In genomic region chr1:43944860-43945259, GRCh38 we compare ENCODE assay signal across 14 cellular contexts. TPM values are rescaled to one million over a fixed set of nuclear protein-coding genes. Genes with fewer than 3 reads are reported as not detected.
DNase-seq lines count a peak whose midpoint lies in the region; ATAC-seq, FAIRE-seq and TF ChIP-seq lines count a peak whose summit lies in the region.
"Had no signal": no experiment of that assay in that cellular context is flagged by ENCODE, and none has a peak within 500 bp of the region (broad histone marks: within the 10 kb centered on the region; RNA-seq: fewer than 3 reads in every experiment).

No MANE protein-coding gene starts in this region.

- peaks cover 8% of the 10 kb centered on the region for H3K36me3 Mint-ChIP-seq in stimulated activated naive CD8-positive, alpha-beta T cell treated with anti-CD3 and anti-CD28 coated beads, Interleukin-15, Interleukin-2, amounts not matched to agents 100 ng/mL and 50 ng/mL, for 24 hours (ENCODE audit: low read depth)

- FAIRE-seq in GM12878 (lab: Jason Lieb, UNC), result no peak
- FAIRE-seq: G401.6 had no signal

- H3K4me2 ChIP-seq in PC-3 (ENCODE audit: low read length) (peak overlapping the region; percentile 49), GM12878 (ENCODE audit: control insufficient read depth, insufficient read depth) (peak overlapping the region; percentile 21)

- TF ChIP-seq CTCF in PC-3 (conservative IDR thresholded peaks at IDR 0.05; ENCODE audit: low read depth, low read length) (no peak), GM12878 (IDR thresholded peaks at IDR 0.05 in 2 of 3, conservative IDR thresholded peaks at IDR 0.05 in 1 of 3; ENCODE audit: control insufficient read depth in 2 of 3, extremely low read depth in 1 of 3, insufficient read depth in 1 of 3, low read depth in 3 of 3, low read length in 3 of 3) (no peak), upper lobe of right lung (IDR thresholded peaks at IDR 0.05) (no peak)

- no peak for ATAC-seq in stimulated activated naive CD8-positive, alpha-beta T cell treated with anti-CD3 and anti-CD28 coated beads, Interleukin-15, Interleukin-2, amounts not matched to agents 100 U/mL and 50 U/mL, for 24 hours
- ATAC-seq in PC-3 (no peak), GM12878 (no peak), HG02642 (IDR thresholded peaks at IDR 0.05; ENCODE audit: poor library complexity, unreplicated experiment) (no peak), GM21423 (IDR thresholded peaks at IDR 0.05; ENCODE audit: unreplicated experiment) (no peak), GM19324 (IDR thresholded peaks at IDR 0.05; ENCODE audit: low FRiP score, unreplicated experiment) (no peak), upper lobe of right lung (no peak)

- H3K27me3 ChIP-seq in PC-3 (ENCODE audit: low read length) (no peaks in the 10 kb centered on the region), GM12878 (replicated peaks in 1 of 2; ENCODE audit: control insufficient read depth in 2 of 2, insufficient read depth in 2 of 2, low read length in 1 of 2) (no peaks in the 10 kb centered on the region), upper lobe of right lung (no peaks in the 10 kb centered on the region)

- intact Hi-C loops in PC-3 (cut with micrococcal nuclease), result loop anchor here (5.0 kb wide), 1 partner anchor 238 kb away; the partner anchor contains the start of gene ST3GAL3
- intact Hi-C loops in GM12878 (cut with micrococcal nuclease; ENCODE audit: unreplicated experiment), result loop anchor here (5.0 kb wide), 2 partner anchors 92 to 238 kb away; partner anchors contain the start of gene ST3GAL3
- intact Hi-C loops in upper lobe of right lung (cut with DNase I), result no loop called here

- H2AFZ ChIP-seq in PC-3 (ENCODE audit: low read length) (no peak overlapping the region), GM12878 (ENCODE audit: control insufficient read depth, low read depth, low read length) (no peak overlapping the region)

- SMC1A ChIA-PET in GM12878 (lab: Charles Lee; ENCODE audit: uncharacterized antibody, unreplicated experiment), result interaction anchor here (0.9 to 7.2 kb wide), 7 partner anchors 11 to 412 kb away, joined by 3 to 100 read pairs (median 6); partner anchors contain the start of genes ARTN and KDM4A

- POLR2A ChIA-PET in PC-3 (lab: Charles Lee; ENCODE audit: unreplicated experiment) (no interaction called here), GM12878 (lab: Charles Lee) (interaction anchor here (0.7 to 1.6 kb wide), 4 partner anchors 10 to 295 kb away, joined by 3 to 10 read pairs (median 4); partner anchors contain the start of gene KDM4A)

- H3F3A ChIP-seq in PC-3 (ENCODE audit: low read length, unreplicated experiment), result no peaks in the 10 kb centered on the region

- RAD21 ChIA-PET in GM12878 (lab: Charles Lee; ENCODE audit: unreplicated experiment), result interaction anchor here (0.6 to 5.8 kb wide), 5 partner anchors 10 to 1096 kb away, joined by 3 to 78 read pairs (median 4); partner anchors contain the start of gene ARTN

- no peak for DNase-seq in stimulated activated naive CD8-positive, alpha-beta T cell treated with anti-CD3 and anti-CD28 coated beads, Interleukin-15, Interleukin-2, amounts not matched to agents 100 U/mL and 50 U/mL, for 24 hours
- DNase-seq in PC-3 (no peak), GM12878 (ENCODE audit: low read depth, low spot score) (no peak), upper lobe of right lung (no peak)
- DNase-seq: NCI-H1930; NCI-H82; SHP77; stimulated activated CD4-positive, alpha-beta T cell treated with anti-CD3 and anti-CD28 coated beads, Interleukin-12 subunit alpha, Interleukin-12 subunit beta, amount 100 ng/mL, for 4 hours had no signal

- H3K79me2 ChIP-seq in PC-3 (ENCODE audit: low read length) (peaks cover 45% of the 10 kb centered on the region), GM12878 (ENCODE audit: control insufficient read depth, insufficient read depth, low read length) (peaks cover 23% of the 10 kb centered on the region)

- TF ChIP-seq POLR2A in GM12878 (IDR thresholded peaks at IDR 0.05; ENCODE audit: low read depth, low read length), result no peak

- H3K36me3 ChIP-seq in PC-3 (ENCODE audit: low read depth, low read length), result 0 out of 2 replicates have a peak, but pooled peaks cover 2% of the 10 kb centered on the region
- H3K36me3 ChIP-seq in GM12878 (ENCODE audit: control insufficient read depth in 2 of 2, insufficient read depth in 2 of 2, low read length in 1 of 2), result no peaks in the 10 kb centered on the region
- H3K36me3 ChIP-seq in upper lobe of right lung, result no peaks in the 10 kb centered on the region

- no peaks in the 10 kb centered on the region for H3K9me3 ChIP-seq in PC-3 (ENCODE audit: low read length)
- no peaks in the 10 kb centered on the region for H3K9me3 ChIP-seq in GM12878 (replicated peaks; ENCODE audit: control insufficient read depth, insufficient read depth, low read length)
- H3K9me3 ChIP-seq in upper lobe of right lung, result no peaks in the 10 kb centered on the region

- H3K4me1 ChIP-seq in PC-3 (ENCODE audit: insufficient read depth, low read length) (peaks cover 24% of the 10 kb centered on the region), GM12878 (ENCODE audit: control insufficient read depth, insufficient read depth, low read length) (peaks cover 10% of the 10 kb centered on the region), upper lobe of right lung (peaks cover 29% of the 10 kb centered on the region)

- in situ Hi-C loops in GM12878 (cut with MboI), result no loop called here

- H3K4me3 Mint-ChIP-seq in stimulated activated naive CD8-positive, alpha-beta T cell treated with anti-CD3 and anti-CD28 coated beads, Interleukin-15, Interleukin-2, amounts not matched to agents 100 ng/mL and 50 ng/mL, for 24 hours, result peak overlapping the region; percentile 97

- H3K9ac ChIP-seq in PC-3 (ENCODE audit: low read length) (no peak overlapping the region), GM12878 (ENCODE audit: control insufficient read depth, insufficient read depth, low read length) (no peak overlapping the region)

- no peak overlapping the region for H3K27ac ChIP-seq in PC-3 (ENCODE audit: low read length)
- no peak overlapping the region for H3K27ac ChIP-seq in GM12878 (ENCODE audit: control insufficient read depth, insufficient read depth)
- no peak overlapping the region for H3K27ac ChIP-seq in upper lobe of right lung

- no peak overlapping the region for H3K4me3 ChIP-seq in PC-3 (ENCODE audit: low read length)
- H3K4me3 ChIP-seq in GM12878, result peak overlapping the region; percentile 36; the same call in 1 of the 2 replicates
- H3K4me3 ChIP-seq in upper lobe of right lung, result no peak overlapping the region

- H3K9me2 ChIP-seq in PC-3 (replicated peaks; ENCODE audit: low read length), result no peaks in the 10 kb centered on the region

- no TSS peak for BruUV-seq in PC-3 (replicated peaks; lab: Mats Ljungman, UMichigan)
- BruUV-seq in GM12878 (replicated peaks; lab: Mats Ljungman, UMichigan), result no TSS peak

- H3K4me1 Mint-ChIP-seq in stimulated activated naive CD8-positive, alpha-beta T cell treated with anti-CD3 and anti-CD28 coated beads, Interleukin-15, Interleukin-2, amounts not matched to agents 100 ng/mL and 50 ng/mL, for 24 hours (ENCODE audit: low read depth), result peaks cover 40% of the 10 kb centered on the region

- 100% methylated on average over 1 of the region's 1 CpG for WGBS in GM12878 (ENCODE audit: insufficient coverage, insufficient replicate concordance, low lambda C conversion rate, missing lambda C conversion rate)

- H3K27me3 Mint-ChIP-seq in stimulated activated naive CD8-positive, alpha-beta T cell treated with anti-CD3 and anti-CD28 coated beads, Interleukin-15, Interleukin-2, amounts not matched to agents 100 ng/mL and 50 ng/mL, for 24 hours, result no peaks in the 10 kb centered on the region

- TF ChIP-seq RAD21 in GM12878 (IDR thresholded peaks at IDR 0.05; ENCODE audit: insufficient read depth, low read depth, low read length), result no peak

- CTCF ChIA-PET in PC-3 (lab: Charles Lee), result interaction anchor here (1.2 kb wide), 1 partner anchor 182 kb away, joined by 9 read pairs; no protein-coding TSS in a partner anchor
- CTCF ChIA-PET in GM12878 (lab: Yijun Ruan, JAX), result interaction anchor here (0.9 to 10.4 kb wide), 7 partner anchors 11 to 292 kb away, joined by 3 to 167 read pairs (median 11); partner anchors contain the start of gene ARTN

- no peak for TF ChIP-seq EP300 in GM12878 (IDR thresholded peaks at IDR 0.05; ENCODE audit: borderline replicate concordance in 1 of 2, control insufficient read depth in 1 of 2, low read depth in 2 of 2, low read length in 2 of 2)

- no peaks in the 10 kb centered on the region for H4K20me1 ChIP-seq in PC-3 (ENCODE audit: low read length)
- no peaks in the 10 kb centered on the region for H4K20me1 ChIP-seq in GM12878 (ENCODE audit: control insufficient read depth, insufficient read depth)

- peak overlapping the region; percentile 36 for H3K27ac Mint-ChIP-seq in stimulated activated naive CD8-positive, alpha-beta T cell treated with anti-CD3 and anti-CD28 coated beads, Interleukin-15, Interleukin-2, amounts not matched to agents 100 ng/mL and 50 ng/mL, for 24 hours
- H3K27ac Mint-ChIP-seq: progenitor cell of endocrine pancreas had no signal

- no peaks in the 10 kb centered on the region for H3K9me3 Mint-ChIP-seq in stimulated activated naive CD8-positive, alpha-beta T cell treated with anti-CD3 and anti-CD28 coated beads, Interleukin-15, Interleukin-2, amounts not matched to agents 100 ng/mL and 50 ng/mL, for 24 hours

RNA-seq across cellular contexts. Expression of gene IPO13, which starts 1.9 kb away (rescaled TPM):
- total RNA-seq in PC-3 (2014; rRNA removed) (33.7 and 45.4 TPM in 2 replicates), GM12878 (2014; rRNA removed) (18.2 and 18.4 TPM in 2 replicates), GM12878 (2014; rRNA removed; fragmentation: Illumina TruSeq; extraction: Trizol) (7.3 and 10.1 TPM in 2 replicates), GM12878 (2021) (22.1 and 26.6 TPM in 2 replicates), upper lobe of right lung (24.9 TPM)
- 9.0 and 13.3 TPM in 2 replicates for total RNA-seq in GM12878 (2013; cell fraction: nucleolus; rRNA removed)
- polyA plus RNA-seq in GM12878 (2011; ENCODE audit: low read depth), result 4.5 TPM
- polyA plus RNA-seq in GM12878 (2011; rRNA removed) (5.6 and 9.3 TPM in 2 replicates), GM12878 (2014; fragmentation: Illumina TruSeq; extraction: Trizol) (8.5 and 14.0 TPM in 2 replicates), GM12878 (2014; fragmentation: Nextera tagmentation; extraction: Ambion mirVana) (1 to 10 TPM; 7.1 to 9.5 TPM), GM12878 (2014; rRNA removed) (16.5 and 17.9 TPM in 2 replicates), GM12878 (2016; fragmentation: Nextera tagmentation; extraction: Ambion mirVana) (10 to 100 TPM; 21.5 TPM)
- polyA plus RNA-seq in GM12878 (2011; cell fraction: cytosol; rRNA removed), result 19.2 TPM in 2 replicates
- polyA plus RNA-seq in GM12878 (2011; cell fraction: nucleus; rRNA removed), result 29.3 and 36.2 TPM in 2 replicates
- 8.2 and 9.6 TPM in 2 replicates for polyA plus RNA-seq in GM12878 (2012)
- polyA minus RNA-seq in GM12878 (2011; rRNA and poly(A)+ RNA removed), result 24.2 and 29.7 TPM in 2 replicates
- polyA minus RNA-seq in GM12878 (2011; cell fraction: cytosol; rRNA and poly(A)+ RNA removed), result 8.6 and 16.2 TPM in 2 replicates
- 8.7 and 14.9 TPM in 2 replicates for polyA minus RNA-seq in GM12878 (2011; cell fraction: nucleus; rRNA and poly(A)+ RNA removed)

RNA-seq across cellular contexts. Expression of gene ARTN, which starts 11.3 kb away (rescaled TPM):
- total RNA-seq in PC-3 (2014; rRNA removed), result 35.5 and 36.0 TPM in 2 replicates
- total RNA-seq in GM12878 (2013; cell fraction: nucleolus; rRNA removed), result 0.73 TPM in 1 of 2 replicates, not detected in the other
- 0.98 and 2.1 TPM in 2 replicates for total RNA-seq in GM12878 (2014; rRNA removed)
- total RNA-seq in GM12878 (2014; rRNA removed; fragmentation: Illumina TruSeq; extraction: Trizol), result 0.40 and 0.69 TPM in 2 replicates
- 1.8 and 2.9 TPM in 2 replicates for total RNA-seq in GM12878 (2021)
- polyA plus RNA-seq in GM12878 (2011; ENCODE audit: low read depth), result not detected
- polyA plus RNA-seq in GM12878 (2011; rRNA removed), result 0.11 TPM in 1 of 2 replicates, not detected in the other
- 0.17 TPM in 1 of 2 replicates, not detected in the other for polyA plus RNA-seq in GM12878 (2011; cell fraction: cytosol; rRNA removed)
- polyA plus RNA-seq in GM12878 (2011; cell fraction: nucleus; rRNA removed), result 0.87 and 1.1 TPM in 2 replicates
- polyA plus RNA-seq in GM12878 (2012), result 1.4 and 1.8 TPM in 2 replicates
- 0.34 and 0.36 TPM in 2 replicates for polyA plus RNA-seq in GM12878 (2014; fragmentation: Illumina TruSeq; extraction: Trizol)
- under 1 TPM; 0.06 to 0.16 TPM for polyA plus RNA-seq in GM12878 (2014; fragmentation: Nextera tagmentation; extraction: Ambion mirVana)
- 1.4 and 2.8 TPM in 2 replicates for polyA plus RNA-seq in GM12878 (2014; rRNA removed)
- under 1 TPM in 1 of 2 experiments, not detected in 1; 0.21 TPM for polyA plus RNA-seq in GM12878 (2016; fragmentation: Nextera tagmentation; extraction: Ambion mirVana)
- not detected in 2 replicates for polyA minus RNA-seq in GM12878 (2011; rRNA and poly(A)+ RNA removed)
- polyA minus RNA-seq in GM12878 (2011; cell fraction: cytosol; rRNA and poly(A)+ RNA removed), result not detected in 2 replicates
- 0.38 TPM in 1 of 2 replicates, not detected in the other for polyA minus RNA-seq in GM12878 (2011; cell fraction: nucleus; rRNA and poly(A)+ RNA removed)
- 0.43 TPM for total RNA-seq in upper lobe of right lung

RNA-seq across cellular contexts. Expression of gene DPH2, which starts 24.9 kb away (rescaled TPM):
- total RNA-seq in PC-3 (2014; rRNA removed), result 46.3 and 59.0 TPM in 2 replicates
- total RNA-seq in GM12878 (2013; cell fraction: nucleolus; rRNA removed), result 40.0 and 46.8 TPM in 2 replicates
- 67.2 and 75.1 TPM in 2 replicates for total RNA-seq in GM12878 (2014; rRNA removed)
- total RNA-seq in GM12878 (2014; rRNA removed; fragmentation: Illumina TruSeq; extraction: Trizol), result 32.2 and 37.9 TPM in 2 replicates
- 58.0 and 60.1 TPM in 2 replicates for total RNA-seq in GM12878 (2021)
- polyA plus RNA-seq in GM12878 (2011; ENCODE audit: low read depth), result 16.1 TPM
- 30.7 and 44.0 TPM in 2 replicates for polyA plus RNA-seq in GM12878 (2011; rRNA removed)
- 72.9 and 90.9 TPM in 2 replicates for polyA plus RNA-seq in GM12878 (2011; cell fraction: cytosol; rRNA removed)
- polyA plus RNA-seq in GM12878 (2011; cell fraction: nucleus; rRNA removed), result 240 and 297 TPM in 2 replicates
- 28.3 and 30.7 TPM in 2 replicates for polyA plus RNA-seq in GM12878 (2012)
- polyA plus RNA-seq in GM12878 (2014; fragmentation: Illumina TruSeq; extraction: Trizol), result 22.4 and 43.2 TPM in 2 replicates
- polyA plus RNA-seq in GM12878 (2014; fragmentation: Nextera tagmentation; extraction: Ambion mirVana), result 10 to 100 TPM; 13.1 to 14.3 TPM
- polyA plus RNA-seq in GM12878 (2014; rRNA removed), result 74.5 and 76.2 TPM in 2 replicates
- 10 to 100 TPM; 76.6 to 82.9 TPM for polyA plus RNA-seq in GM12878 (2016; fragmentation: Nextera tagmentation; extraction: Ambion mirVana)
- polyA minus RNA-seq in GM12878 (2011; rRNA and poly(A)+ RNA removed), result 41.1 and 68.5 TPM in 2 replicates
- 18.2 and 18.3 TPM in 2 replicates for polyA minus RNA-seq in GM12878 (2011; cell fraction: cytosol; rRNA and poly(A)+ RNA removed)
- 79.7 and 117 TPM in 2 replicates for polyA minus RNA-seq in GM12878 (2011; cell fraction: nucleus; rRNA and poly(A)+ RNA removed)
- 18.8 TPM for total RNA-seq in upper lobe of right lung

RNA-seq across cellular contexts. Expression of gene ATP6V0B, which starts 29.9 kb away (rescaled TPM):
- total RNA-seq in PC-3 (2014; rRNA removed) (207 and 241 TPM in 2 replicates), GM12878 (2014; rRNA removed) (176 and 177 TPM in 2 replicates), GM12878 (2014; rRNA removed; fragmentation: Illumina TruSeq; extraction: Trizol) (70.0 and 75.8 TPM in 2 replicates), GM12878 (2021) (115 and 120 TPM in 2 replicates), upper lobe of right lung (191 TPM)
- total RNA-seq in GM12878 (2013; cell fraction: nucleolus; rRNA removed), result 39.3 and 44.3 TPM in 2 replicates
- polyA plus RNA-seq in GM12878 (2011; ENCODE audit: low read depth), result 59.4 TPM
- polyA plus RNA-seq in GM12878 (2011; rRNA removed) (72.2 and 132 TPM in 2 replicates), GM12878 (2014; fragmentation: Illumina TruSeq; extraction: Trizol) (30.1 and 70.5 TPM in 2 replicates), GM12878 (2014; fragmentation: Nextera tagmentation; extraction: Ambion mirVana) (100 to 1,000 TPM in 1 of 2 experiments, 10 to 100 TPM in 1; 65.3 to 157 TPM), GM12878 (2014; rRNA removed) (156 and 159 TPM in 2 replicates), GM12878 (2016; fragmentation: Nextera tagmentation; extraction: Ambion mirVana) (100 to 1,000 TPM; 247 to 250 TPM)
- 218 and 285 TPM in 2 replicates for polyA plus RNA-seq in GM12878 (2011; cell fraction: cytosol; rRNA removed)
- 267 and 300 TPM in 2 replicates for polyA plus RNA-seq in GM12878 (2011; cell fraction: nucleus; rRNA removed)
- polyA plus RNA-seq in GM12878 (2012), result 76.2 and 83.3 TPM in 2 replicates
- 82.2 and 119 TPM in 2 replicates for polyA minus RNA-seq in GM12878 (2011; rRNA and poly(A)+ RNA removed)
- polyA minus RNA-seq in GM12878 (2011; cell fraction: cytosol; rRNA and poly(A)+ RNA removed), result 35.1 and 43.2 TPM in 2 replicates
- 65.8 and 94.1 TPM in 2 replicates for polyA minus RNA-seq in GM12878 (2011; cell fraction: nucleus; rRNA and poly(A)+ RNA removed)

RNA-seq across cellular contexts. Expression of gene B4GALT2, which starts 34.1 kb away (rescaled TPM):
- total RNA-seq in PC-3 (2014; rRNA removed) (103 and 136 TPM in 2 replicates), GM12878 (2014; rRNA removed) (61.0 and 63.8 TPM in 2 replicates), GM12878 (2014; rRNA removed; fragmentation: Illumina TruSeq; extraction: Trizol) (27.2 and 28.7 TPM in 2 replicates), GM12878 (2021) (45.4 and 47.3 TPM in 2 replicates), upper lobe of right lung (23.8 TPM)
- 15.2 and 15.5 TPM in 2 replicates for total RNA-seq in GM12878 (2013; cell fraction: nucleolus; rRNA removed)
- 7.1 TPM for polyA plus RNA-seq in GM12878 (2011; ENCODE audit: low read depth)
- polyA plus RNA-seq in GM12878 (2011; rRNA removed) (9.8 and 18.0 TPM in 2 replicates), GM12878 (2014; fragmentation: Illumina TruSeq; extraction: Trizol) (18.6 and 30.0 TPM in 2 replicates), GM12878 (2014; fragmentation: Nextera tagmentation; extraction: Ambion mirVana) (1 to 10 TPM in 1 of 2 experiments, under 1 TPM in 1; 0.98 to 2.8 TPM), GM12878 (2014; rRNA removed) (53.5 and 67.0 TPM in 2 replicates), GM12878 (2016; fragmentation: Nextera tagmentation; extraction: Ambion mirVana) (1 to 10 TPM; 7.2 to 9.6 TPM)
- 27.5 and 46.7 TPM in 2 replicates for polyA plus RNA-seq in GM12878 (2011; cell fraction: cytosol; rRNA removed)
- 22.6 and 26.7 TPM in 2 replicates for polyA plus RNA-seq in GM12878 (2011; cell fraction: nucleus; rRNA removed)
- 19.7 and 20.5 TPM in 2 replicates for polyA plus RNA-seq in GM12878 (2012)
- polyA minus RNA-seq in GM12878 (2011; rRNA and poly(A)+ RNA removed), result 13.2 and 22.9 TPM in 2 replicates
- 12.6 and 14.2 TPM in 2 replicates for polyA minus RNA-seq in GM12878 (2011; cell fraction: cytosol; rRNA and poly(A)+ RNA removed)
- 9.3 and 15.2 TPM in 2 replicates for polyA minus RNA-seq in GM12878 (2011; cell fraction: nucleus; rRNA and poly(A)+ RNA removed)
